In the genomic region with DNA sequence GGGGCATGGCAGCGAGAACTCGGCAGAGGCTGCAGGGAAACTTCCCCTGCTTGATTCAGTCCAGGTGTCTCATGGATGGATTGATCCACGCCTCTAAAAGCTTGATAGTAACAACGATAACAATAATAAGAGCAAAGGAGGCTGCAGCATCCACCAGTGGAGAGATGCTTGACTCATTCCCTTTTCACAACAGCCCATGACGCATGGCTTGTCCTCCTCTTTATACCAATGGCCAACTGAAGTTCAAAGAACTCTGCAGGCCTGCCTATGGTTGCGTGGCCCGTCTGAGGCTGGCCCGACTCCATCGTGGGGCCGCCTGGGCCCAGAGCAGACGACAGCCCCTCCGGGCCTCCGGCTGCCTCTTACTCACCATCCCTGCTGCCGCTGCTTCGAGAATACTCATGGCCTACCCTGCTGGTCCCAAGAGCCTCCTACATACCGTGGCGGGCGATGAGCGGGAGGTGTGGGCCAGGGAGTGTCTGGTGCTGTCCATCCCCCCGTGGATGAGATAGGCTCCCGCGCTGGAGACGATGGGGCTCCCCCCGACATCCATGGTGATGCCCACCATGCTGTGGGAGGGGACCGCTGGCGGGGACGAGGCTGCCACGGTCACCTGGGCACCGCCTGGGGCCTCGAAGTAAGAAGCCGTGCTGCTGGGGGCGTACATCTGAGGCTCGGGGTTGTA, we compare ENCODE assay signal across 17 cellular contexts.
DNase-seq lines count a peak whose midpoint lies in the region; ATAC-seq and TF ChIP-seq lines count a peak whose summit lies in the region.
"Had no signal": no experiment of that assay in that cellular context is flagged by ENCODE, and none has a peak within 500 bp of the region (broad histone marks: within the 10 kb centered on the region; RNA-seq: fewer than 3 reads in every experiment).

No MANE protein-coding gene starts in this region.

- H3K9ac ChIP-seq in colonic mucosa (ENCODE audit: low read depth in 2 of 2, low read length in 2 of 2) = no peak overlapping the region
- H3K9ac ChIP-seq: parathyroid adenoma had no signal

- H3K9me3 ChIP-seq in Peyer's patch (no peaks in the 10 kb centered on the region), colonic mucosa (no peaks in the 10 kb centered on the region)

- peak overlapping the region; percentile 61 for H3K27ac Mint-ChIP-seq in activated T-cell treated with anti-CD3 and anti-CD28 coated beads, Interleukin-2, amount 50 U/mL, for 72 hours
- peak overlapping the region; percentile 77 for H3K27ac Mint-ChIP-seq in stimulated activated effector memory CD8-positive, alpha-beta T cell treated with anti-CD3 and anti-CD28 coated beads, Interleukin-12 subunit alpha, Interleukin-12 subunit beta, amount 100 ng/mL, for 72 hours
- H3K27ac Mint-ChIP-seq in immature natural killer cell = no peak overlapping the region

- peaks cover 0 to 10% of the 10 kb centered on the region in 2 donors for H3K36me3 Mint-ChIP-seq in activated T-cell treated with anti-CD3 and anti-CD28 coated beads, Interleukin-2, amount 50 U/mL, for 72 hours (ENCODE audit: insufficient read depth in 2 of 2)
- H3K36me3 Mint-ChIP-seq in stimulated activated effector memory CD8-positive, alpha-beta T cell treated with anti-CD3 and anti-CD28 coated beads, Interleukin-12 subunit alpha, Interleukin-12 subunit beta, amount 100 ng/mL, for 72 hours = no peaks in the 10 kb centered on the region
- H3K36me3 Mint-ChIP-seq in immature natural killer cell = peaks cover 0 to 4% (median 0%) of the 10 kb centered on the region in 3 donors

- H3K4me1 Mint-ChIP-seq in activated T-cell treated with anti-CD3 and anti-CD28 coated beads, Interleukin-2, amount 50 U/mL, for 72 hours (ENCODE audit: low read depth) = peaks cover 24% of the 10 kb centered on the region
- H3K4me1 Mint-ChIP-seq in stimulated activated effector memory CD8-positive, alpha-beta T cell treated with anti-CD3 and anti-CD28 coated beads, Interleukin-12 subunit alpha, Interleukin-12 subunit beta, amount 100 ng/mL, for 72 hours = peaks cover 17% of the 10 kb centered on the region
- H3K4me1 Mint-ChIP-seq in immature natural killer cell = no peaks in the 10 kb centered on the region

- ATAC-seq in activated T-cell treated with anti-CD3 and anti-CD28 coated beads, Interleukin-2, amount 50 U/mL, for 72 hours (replicated peaks in 1 of 2) = peak; percentile 28 to 32
- ATAC-seq in stimulated activated effector memory CD8-positive, alpha-beta T cell treated with anti-CD3 and anti-CD28 coated beads, Interleukin-12 subunit alpha, Interleukin-12 subunit beta, amount 100 ng/mL, for 72 hours = peak; percentile 53
- ATAC-seq in HG03521 (IDR thresholded peaks at IDR 0.05; ENCODE audit: unreplicated experiment) = no peak

- H3K27ac ChIP-seq in Peyer's patch (no peak overlapping the region), colonic mucosa (no peak overlapping the region)
- H3K27ac ChIP-seq: heart right ventricle, parathyroid adenoma had no signal

- H3K4me3 ChIP-seq in Peyer's patch (no peak overlapping the region), epithelial cell of esophagus (ENCODE audit: low read length) (no peak overlapping the region), colonic mucosa (no peak overlapping the region)
- H3K4me3 ChIP-seq: heart right ventricle had no signal

- no peaks in the 10 kb centered on the region for H3K9me3 Mint-ChIP-seq in activated T-cell treated with anti-CD3 and anti-CD28 coated beads, Interleukin-2, amount 50 U/mL, for 72 hours
- H3K9me3 Mint-ChIP-seq in stimulated activated effector memory CD8-positive, alpha-beta T cell treated with anti-CD3 and anti-CD28 coated beads, Interleukin-12 subunit alpha, Interleukin-12 subunit beta, amount 100 ng/mL, for 72 hours = no peaks in the 10 kb centered on the region
- no peaks in the 10 kb centered on the region for H3K9me3 Mint-ChIP-seq in immature natural killer cell

- H3K36me3 ChIP-seq in Peyer's patch (peaks cover 0 to 36% (median 0%) of the 10 kb centered on the region in 3 donors), colonic mucosa (no peaks in the 10 kb centered on the region)

- no peaks in the 10 kb centered on the region for H3K4me1 ChIP-seq in Peyer's patch
- H3K4me1 ChIP-seq in colonic mucosa = no peaks in the 10 kb centered on the region
- H3K4me1 ChIP-seq: heart right ventricle, parathyroid adenoma had no signal

- intact Hi-C loops in colonic mucosa (cut with DNase I) = loop anchor here (10.0 kb wide), 1 partner anchor 255 kb away; no protein-coding TSS in a partner anchor

- H3K27me3 Mint-ChIP-seq in activated T-cell treated with anti-CD3 and anti-CD28 coated beads, Interleukin-2, amount 50 U/mL, for 72 hours (ENCODE audit: low read depth) = no peaks in the 10 kb centered on the region
- no peaks in the 10 kb centered on the region for H3K27me3 Mint-ChIP-seq in immature natural killer cell (ENCODE audit: low read depth in 3 of 3)

- no peak for DNase-seq in activated T-cell treated with anti-CD3 and anti-CD28 coated beads, Interleukin-2, amount 50 U/mL, for 72 hours
- DNase-seq in activated T-cell treated with anti-CD3 and anti-CD28 coated beads for 4 hours = no peak
- peak in 2 of 3 donors; percentile 13 to 40 for DNase-seq in Peyer's patch
- DNase-seq in epithelial cell of esophagus (ENCODE audit: low read depth) = peak; percentile 43
- DNase-seq in stimulated activated effector memory CD8-positive, alpha-beta T cell treated with anti-CD3 and anti-CD28 coated beads, Interleukin-12 subunit alpha, Interleukin-12 subunit beta, amount 100 ng/mL, for 72 hours (ENCODE audit: low spot score in 2 of 2) = no peak
- no peak for DNase-seq in immature natural killer cell
- no peak for DNase-seq in colonic mucosa
- DNase-seq: ACHN, amygdala, cortex of kidney, EL, heart right ventricle, Karpas-422, NCI-H1436, NCI-H510A had no signal

- no peak for TF ChIP-seq CTCF in Peyer's patch (IDR thresholded peaks at IDR 0.05)
- no peak for TF ChIP-seq CTCF in epithelial cell of esophagus (IDR thresholded peaks at IDR 0.05; ENCODE audit: insufficient read depth, low read depth, low read length, missing control alignments)
- no peak for TF ChIP-seq CTCF in colonic mucosa (IDR thresholded peaks at IDR 0.05)

- H3K27me3 ChIP-seq in Peyer's patch (no peaks in the 10 kb centered on the region), colonic mucosa (no peaks in the 10 kb centered on the region)
- H3K27me3 ChIP-seq: heart right ventricle had no signal

- H3K4me3 Mint-ChIP-seq in activated T-cell treated with anti-CD3 and anti-CD28 coated beads, Interleukin-2, amount 50 U/mL, for 72 hours = peak overlapping the region; percentile 59 to 61
- peak overlapping the region; percentile 35 for H3K4me3 Mint-ChIP-seq in stimulated activated effector memory CD8-positive, alpha-beta T cell treated with anti-CD3 and anti-CD28 coated beads, Interleukin-12 subunit alpha, Interleukin-12 subunit beta, amount 100 ng/mL, for 72 hours
- no peak overlapping the region for H3K4me3 Mint-ChIP-seq in immature natural killer cell

- TF ChIP-seq POLR2A in Peyer's patch (IDR thresholded peaks at IDR 0.05) = no peak

Comparison
In these comparisons a context has a peak if more than half of its experiments do, and no peak if none do; other contexts are left out.
1. DNase-seq: peak in Peyer's patch (2 of 3) and epithelial cell of esophagus (single experiment); none in activated T-cell treated with anti-CD3 and anti-CD28 coated beads, Interleukin-2, amount 50 U/mL, for 72 hours (0 of 2), activated T-cell treated with anti-CD3 and anti-CD28 coated beads for 4 hours (single experiment), stimulated activated effector memory CD8-positive, alpha-beta T cell treated with anti-CD3 and anti-CD28 coated beads, Interleukin-12 subunit alpha, Interleukin-12 subunit beta, amount 100 ng/mL, for 72 hours (0 of 2), immature natural killer cell (0 of 3) and colonic mucosa (single experiment).
2. H3K27ac Mint-ChIP-seq: peak in activated T-cell treated with anti-CD3 and anti-CD28 coated beads, Interleukin-2, amount 50 U/mL, for 72 hours (single experiment) and stimulated activated effector memory CD8-positive, alpha-beta T cell treated with anti-CD3 and anti-CD28 coated beads, Interleukin-12 subunit alpha, Interleukin-12 subunit beta, amount 100 ng/mL, for 72 hours (single experiment); none in immature natural killer cell (0 of 6).
3. H3K4me3 Mint-ChIP-seq: peak in activated T-cell treated with anti-CD3 and anti-CD28 coated beads, Interleukin-2, amount 50 U/mL, for 72 hours (2 of 2) and stimulated activated effector memory CD8-positive, alpha-beta T cell treated with anti-CD3 and anti-CD28 coated beads, Interleukin-12 subunit alpha, Interleukin-12 subunit beta, amount 100 ng/mL, for 72 hours (single experiment); none in immature natural killer cell (0 of 5).